In the genomic region with DNA sequence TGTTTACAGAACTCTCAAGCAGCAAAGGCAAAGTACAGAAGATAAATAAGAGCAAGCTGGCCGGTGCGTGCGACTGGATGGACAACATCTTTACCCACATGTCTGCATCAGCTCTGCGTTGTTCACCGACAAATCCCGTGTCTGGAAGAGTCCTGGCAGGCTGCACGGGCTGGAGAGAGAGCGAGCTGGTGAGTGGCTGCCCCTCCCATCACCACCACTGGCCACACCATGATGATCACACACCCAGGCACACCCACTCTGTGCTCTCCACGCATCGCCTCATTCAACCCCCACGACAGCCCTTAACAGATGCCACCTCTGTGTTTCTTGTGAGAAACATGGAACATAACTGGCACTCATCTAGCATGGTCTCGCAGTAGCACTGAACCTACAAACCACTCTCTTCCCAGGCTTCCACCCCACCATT, we compare ENCODE assay signal across 11 cellular contexts. TPM values are rescaled to one million over a fixed set of nuclear protein-coding genes. Genes with fewer than 3 reads are reported as not detected.
A peak's percentile ranks its signal among the peaks of the same experiment; 100 is the strongest.
DNase-seq lines count a peak whose midpoint lies in the region; ATAC-seq, FAIRE-seq and TF ChIP-seq lines count a peak whose summit lies in the region.
"Had no signal": no experiment of that assay in that cellular context is flagged by ENCODE, and none has a peak within 500 bp of the region (broad histone marks: within the 10 kb centered on the region; RNA-seq: fewer than 3 reads in every experiment).

No MANE protein-coding gene starts in this region.

- no peaks in the 10 kb centered on the region for H3K27me3 ChIP-seq in endocrine pancreas (ENCODE audit: control insufficient read depth, insufficient read depth, low read length)

- 92 to 97% methylated on average over 11 to 12 of the region's 12 CpGs for WGBS in mesodermal cell (ENCODE audit: insufficient coverage in 2 of 2), 2 experiments

- DNase-seq in AG09309 (ENCODE audit: low read depth) (peak; percentile 38), H4 (ENCODE audit: low spot score) (peak; percentile 79), NCI-H1105 treated with DMSO at 0.1 percent for 48 hours (lab: John Stamatoyannopoulos, UW) (no peak), NCI-H1048 (lab: John Stamatoyannopoulos, UW) (no peak), D721Med (ENCODE audit: insufficient read length, low spot score) (no peak)
- DNase-seq: activated CD8-positive, alpha-beta memory T cell treated with anti-CD3 and anti-CD28 coated beads, Interleukin-2, amount 50 U/mL, for 4 hours; kidney had no signal

- H3K9ac ChIP-seq in endocrine pancreas (ENCODE audit: control insufficient read depth, insufficient read depth, low read length), result no peak overlapping the region

- H3K27ac ChIP-seq in mesodermal cell (ENCODE audit: low read depth, low read length, severe bottlenecking), result peak overlapping the region; percentile 37
- H3K27ac ChIP-seq: coronary artery had no signal

- no peaks in the 10 kb centered on the region for H3K9me3 ChIP-seq in endocrine pancreas (ENCODE audit: control insufficient read depth, low read length)
- H3K9me3 ChIP-seq in mesodermal cell (ENCODE audit: control insufficient read depth, low read length), result no peaks in the 10 kb centered on the region

- no peak overlapping the region for H3K4me3 ChIP-seq in AG09309 (ENCODE audit: control insufficient read depth, low read depth, low read length)
- H3K4me3 ChIP-seq in endocrine pancreas (ENCODE audit: control insufficient read depth, insufficient read depth, low read length), result peak overlapping the region; percentile 4
- H3K4me3 ChIP-seq in mesodermal cell (ENCODE audit: extremely low read depth, insufficient read depth, low read length, poor library complexity, severe bottlenecking), result no peak overlapping the region
- H3K4me3 ChIP-seq: coronary artery had no signal

- no peak for FAIRE-seq in D721Med (lab: Jason Lieb, UNC)
- FAIRE-seq: kidney had no signal

- H3K4me1 ChIP-seq in endocrine pancreas (ENCODE audit: control insufficient read depth, insufficient read depth, low read length) (no peaks in the 10 kb centered on the region), mesodermal cell (ENCODE audit: control insufficient read depth, insufficient read depth, low read length, poor library complexity, severe bottlenecking) (peaks cover 16% of the 10 kb centered on the region)

- no peak for ATAC-seq in GM21786 (IDR thresholded peaks at IDR 0.05; ENCODE audit: unreplicated experiment)

- TF ChIP-seq CTCF in AG09309 (IDR thresholded peaks at IDR 0.05; ENCODE audit: control insufficient read depth, insufficient read depth, low read depth, low read length, missing control alignments) (no peak), D721Med (IDR thresholded peaks at IDR 0.05; ENCODE audit: insufficient read depth, missing control alignments) (no peak)

- H3K36me3 ChIP-seq in endocrine pancreas (ENCODE audit: control insufficient read depth, insufficient read depth, low read length) (no peaks in the 10 kb centered on the region), mesodermal cell (ENCODE audit: control insufficient read depth, insufficient read depth, low read length) (peaks cover 31% of the 10 kb centered on the region)

RNA-seq across cellular contexts. Expression of a gene that starts 59.2 kb away (rescaled TPM):
- total RNA-seq in H4 (2014; rRNA removed; shearing (Covaris generic)), result 34.4 and 39.2 TPM in 2 replicates
- 97.2 TPM for polyA plus RNA-seq in mesodermal cell (2013, experiment 1 of 2)
- polyA plus RNA-seq in mesodermal cell (2013, experiment 2 of 2), result 73.2 TPM

Comparison
In these comparisons a context has a peak if more than half of its experiments do, and no peak if none do; other contexts are left out.
1. DNase-seq: peak in AG09309 (single experiment) and H4 (single experiment); none in NCI-H1105 treated with DMSO at 0.1 percent for 48 hours (single experiment), NCI-H1048 (single experiment) and D721Med (single experiment).